8 cellular contexts compared by ENCODE assay signal in the genomic region with DNA sequence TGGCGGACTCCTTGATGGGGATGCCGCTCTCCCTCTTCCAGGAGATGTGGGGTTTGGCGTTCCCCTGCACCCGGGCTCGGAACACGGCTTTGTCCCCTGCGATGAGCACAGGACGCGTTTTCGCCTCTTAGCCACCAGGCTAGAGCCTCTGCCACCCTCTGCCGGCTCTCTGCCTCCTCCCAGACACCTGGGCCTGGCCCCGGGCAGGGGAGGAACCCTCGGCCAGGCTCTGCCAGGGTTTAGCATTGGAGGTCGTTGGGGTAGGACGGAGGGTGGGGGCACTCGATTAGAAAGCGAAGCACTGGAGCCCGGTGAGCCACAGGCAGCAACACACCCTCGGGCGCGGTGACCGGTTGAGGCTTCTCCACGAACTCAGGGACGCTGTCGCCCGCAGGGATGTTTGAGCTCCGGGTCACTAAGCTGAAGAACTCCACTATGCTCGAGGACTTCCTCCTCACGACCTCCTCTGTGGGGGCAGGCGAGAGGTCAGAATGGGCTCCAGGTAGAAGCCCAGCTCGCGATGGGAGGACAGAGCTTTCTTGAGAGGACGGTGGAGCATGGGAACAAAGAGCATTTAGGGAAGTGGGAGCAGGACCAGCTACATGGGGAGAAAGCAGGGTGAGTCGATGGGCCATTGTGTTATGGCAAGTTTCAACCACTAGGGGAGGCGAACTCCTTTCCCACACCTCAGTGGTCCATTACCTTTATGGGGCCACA. TPM values are rescaled to one million over a fixed set of nuclear protein-coding genes. Genes with fewer than 3 reads are reported as not detected.
DNase-seq lines count a peak whose midpoint lies in the region; ATAC-seq, FAIRE-seq and TF ChIP-seq lines count a peak whose summit lies in the region.

No MANE protein-coding gene starts in this region.

- H3K4me1 ChIP-seq in RWPE2 (ENCODE audit: insufficient read depth, poor library complexity, severe bottlenecking) (no peaks in the 10 kb centered on the region), adipocyte (ENCODE audit: control insufficient read depth, insufficient read depth, low read length) (peaks cover 14% of the 10 kb centered on the region)

- DNase-seq in D721Med (ENCODE audit: insufficient read length, low spot score) (no peak), RWPE2 (ENCODE audit: low spot score) (no peak), adipocyte (ENCODE audit: low read depth) (peak; percentile 58), hepatic stellate cell (ENCODE audit: low spot score) (peak; percentile 67), sciatic nerve (ENCODE audit: low spot score) (peak; percentile 69), GOT3 (lab: John Stamatoyannopoulos, UW) (no peak)

- H3K27me3 ChIP-seq in RWPE2 (ENCODE audit: insufficient read depth, poor library complexity, severe bottlenecking) (no peaks in the 10 kb centered on the region), adipocyte (replicated peaks; ENCODE audit: control insufficient read depth, insufficient read depth, low read length) (peaks cover 15% of the 10 kb centered on the region)

- H3K27ac ChIP-seq in RWPE2 (ENCODE audit: poor library complexity, severe bottlenecking), result no peak overlapping the region

- ATAC-seq in GM19397 (IDR thresholded peaks at IDR 0.05; ENCODE audit: unreplicated experiment) (peak; percentile 52), HG03521 (IDR thresholded peaks at IDR 0.05; ENCODE audit: unreplicated experiment) (peak; percentile 58), RWPE2 (ENCODE audit: low read depth) (peak; percentile 64), sciatic nerve (peak; percentile 80)

- H3K9me3 ChIP-seq in RWPE2 (ENCODE audit: severe bottlenecking), result no peaks in the 10 kb centered on the region
- H3K9me3 ChIP-seq in adipocyte (ENCODE audit: control insufficient read depth, low read length), result no peaks in the 10 kb centered on the region

- TF ChIP-seq CTCF in D721Med (IDR thresholded peaks at IDR 0.05; ENCODE audit: insufficient read depth, missing control alignments) (peak; percentile 43), RWPE2 (IDR thresholded peaks at IDR 0.05; ENCODE audit: poor library complexity, severe bottlenecking) (peak; percentile 72)

- H3K4me3 ChIP-seq in RWPE2 (ENCODE audit: severe bottlenecking) (peak overlapping the region; percentile 20), adipocyte (ENCODE audit: low read length) (peak overlapping the region; percentile 82)

- H3K36me3 ChIP-seq in RWPE2 (ENCODE audit: low read depth) (no peaks in the 10 kb centered on the region), adipocyte (ENCODE audit: control insufficient read depth, insufficient read depth, low read length, severe bottlenecking) (no peaks in the 10 kb centered on the region)

- peak overlapping the region; percentile 67 for H3K9ac ChIP-seq in adipocyte (ENCODE audit: low read length)

- intact Hi-C loops in sciatic nerve (cut with DNase I), result no loop called here

- no peak for FAIRE-seq in D721Med (lab: Jason Lieb, UNC)

RNA-seq across cellular contexts. Expression of a gene that starts 4.3 kb away (rescaled TPM):
- total RNA-seq in sciatic nerve, result 0.58 TPM

RNA-seq across cellular contexts. Expression of a gene that starts 23.2 kb away (rescaled TPM):
- 7.0 TPM for total RNA-seq in sciatic nerve

Comparison
In these comparisons a context has a peak if more than half of its experiments do, and no peak if none do; other contexts are left out.
1. DNase-seq: peak in adipocyte (single experiment), hepatic stellate cell (single experiment) and sciatic nerve (single experiment); none in D721Med (single experiment), RWPE2 (single experiment) and GOT3 (single experiment).
2. Peak in every context shown above with its lines, with median percentiles within 50 percentile points of each other: ATAC-seq.